ENCODE assay signal across 8 cellular contexts in the genomic region with DNA sequence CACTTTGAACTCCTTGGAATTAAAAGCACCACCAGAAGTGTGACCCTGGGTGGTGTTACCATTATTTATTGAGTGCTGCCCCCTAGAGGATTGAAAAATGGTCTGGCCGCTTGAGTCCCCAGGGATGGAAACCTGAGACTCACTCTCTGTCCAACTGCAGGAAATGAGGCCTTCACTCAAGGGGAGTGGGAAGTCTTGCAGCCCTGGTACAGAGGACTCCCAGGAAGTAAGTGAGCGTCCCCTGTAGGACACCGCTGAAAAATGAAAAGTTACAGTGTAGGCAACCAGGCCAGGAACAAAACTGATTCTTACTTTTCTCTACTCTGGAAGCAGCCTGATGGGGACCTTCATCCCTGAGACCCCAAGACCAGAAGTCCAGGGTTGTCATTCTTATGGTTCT. TPM values are rescaled to one million over a fixed set of nuclear protein-coding genes. Genes with fewer than 3 reads are reported as not detected.
DNase-seq lines count a peak whose midpoint lies in the region; ATAC-seq, FAIRE-seq and TF ChIP-seq lines count a peak whose summit lies in the region.

No MANE protein-coding gene starts in this region.

- no peak overlapping the region for H3K4me3 ChIP-seq in astrocyte (ENCODE audit: insufficient read depth, low read depth, low read length)

- H3K9ac ChIP-seq in astrocyte (ENCODE audit: low read length): no peak overlapping the region

- no peak overlapping the region for H3K27ac ChIP-seq in astrocyte (ENCODE audit: low read depth, low read length)

- peaks cover 25% of the 10 kb centered on the region for H3K4me1 Mint-ChIP-seq in astrocyte (ENCODE audit: low read depth, unreplicated experiment)

- H3K36me3 Mint-ChIP-seq in astrocyte (ENCODE audit: low read depth, unreplicated experiment): no peaks in the 10 kb centered on the region

- H3K4me1 ChIP-seq in astrocyte (ENCODE audit: insufficient read depth, low read length): peaks cover 5% of the 10 kb centered on the region

- H4K20me1 ChIP-seq in astrocyte (ENCODE audit: insufficient read depth, low read length): peaks cover 23% of the 10 kb centered on the region

- no peaks in the 10 kb centered on the region for H3K9me3 Mint-ChIP-seq in astrocyte (ENCODE audit: unreplicated experiment)

- no peaks in the 10 kb centered on the region for H3K9me3 ChIP-seq in astrocyte (ENCODE audit: insufficient read depth, low read depth, low read length)

- H3K27me3 Mint-ChIP-seq in astrocyte (ENCODE audit: low read depth, unreplicated experiment): no peaks in the 10 kb centered on the region

- FAIRE-seq in astrocyte (lab: Jason Lieb, UNC): peak; percentile 73

- H2AFZ ChIP-seq in astrocyte (ENCODE audit: low read depth, low read length): no peak overlapping the region

- peak; percentile 90 for TF ChIP-seq CTCF in astrocyte (IDR thresholded peaks at IDR 0.05; ENCODE audit: insufficient read depth, low read depth, low read length)

- peak in 4 of 6 experiments; percentile 3 to 56 (median 28) for DNase-seq in stimulated activated naive CD4-positive, alpha-beta T cell (lab: John Stamatoyannopoulos, UW)
- no peak for DNase-seq in stimulated activated naive CD4-positive, alpha-beta T cell treated with Interleukin-2 at 50 U/mL for 16 hours (lab: John Stamatoyannopoulos, UW)
- DNase-seq in NAMALWA (ENCODE audit: low spot score) (peak; percentile 82), SHP77 treated with DMSO at 0.1 percent for 48 hours (lab: John Stamatoyannopoulos, UW) (peak; percentile 76), astrocyte (ENCODE audit: low read depth) (peak; percentile 82), iPS DF 4.7 (ENCODE audit: extremely low read depth, low spot score) (peak; percentile 90)
- DNase-seq in stimulated activated CD4-positive, alpha-beta T cell treated with anti-CD3 and anti-CD28 coated beads, Interleukin-2, amount 100 ng/mL, for 24 hours: peak; percentile 43 to 48

- H3K4me3 Mint-ChIP-seq in astrocyte (ENCODE audit: unreplicated experiment): no peak overlapping the region

- peak; percentile 56 for ATAC-seq in HG02623 (IDR thresholded peaks at IDR 0.05; ENCODE audit: unreplicated experiment)

- H3K79me2 ChIP-seq in astrocyte (ENCODE audit: insufficient read depth, low read length): peaks cover 27% of the 10 kb centered on the region

- H3K4me2 ChIP-seq in astrocyte (ENCODE audit: low read length): no peak overlapping the region

- H3K27me3 ChIP-seq in astrocyte (ENCODE audit: insufficient read depth, low read length): no peaks in the 10 kb centered on the region

- H3K36me3 ChIP-seq in astrocyte (ENCODE audit: insufficient read depth, low read length): no peaks in the 10 kb centered on the region

- peak overlapping the region; percentile 75 for H3K27ac Mint-ChIP-seq in astrocyte (ENCODE audit: unreplicated experiment)

RNA-seq across cellular contexts. Expression of a gene that starts 2.2 kb away (rescaled TPM):
- total RNA-seq in astrocyte: 68.5 and 76.7 TPM in 2 replicates
